In genomic region chr22:30159561-30160353, GRCh38 we compare ENCODE assay signal across 8 cellular contexts.
DNase-seq lines count a peak whose midpoint lies in the region; ATAC-seq and TF ChIP-seq lines count a peak whose summit lies in the region.

No MANE protein-coding gene starts in this region.

- H3K27ac Mint-ChIP-seq in activated T-helper 2 cell treated with anti-CD3 and anti-CD28 coated beads, Interferon-gamma antibody, Interleukin-2, Interleukin-4, amounts not matched to agents 10 μg/mL and 5 μg/mL and 100 μg/mL, durations not matched to agents 14 hours and 24 hours and 36 hours = peak overlapping the region; percentile 98

- TF ChIP-seq POLR2A in heart left ventricle (IDR thresholded peaks at IDR 0.05) = no peak

- intact Hi-C loops in heart left ventricle (cut with DNase I) = no loop called here
- intact Hi-C loops in activated T-helper 2 cell treated with anti-CD3 and anti-CD28 coated beads, Interferon-gamma antibody, Interleukin-2, Interleukin-4, amounts not matched to agents 10 μg/mL and 5 μg/mL and 100 μg/mL, durations not matched to agents 14 hours and 24 hours and 36 hours (cut with micrococcal nuclease) = loop anchor here (1.0 to 5.0 kb wide), 6 partner anchors 8 to 55 kb away; no protein-coding TSS in a partner anchor

- H3K4me1 Mint-ChIP-seq in activated T-helper 2 cell treated with anti-CD3 and anti-CD28 coated beads, Interferon-gamma antibody, Interleukin-2, Interleukin-4, amounts not matched to agents 10 μg/mL and 5 μg/mL and 100 μg/mL, durations not matched to agents 14 hours and 24 hours and 36 hours (ENCODE audit: low read depth) = peaks cover 73% of the 10 kb centered on the region

- H3K9me3 Mint-ChIP-seq in activated T-helper 2 cell treated with anti-CD3 and anti-CD28 coated beads, Interferon-gamma antibody, Interleukin-2, Interleukin-4, amounts not matched to agents 10 μg/mL and 5 μg/mL and 100 μg/mL, durations not matched to agents 14 hours and 24 hours and 36 hours = peaks cover under 1% of the 10 kb centered on the region

- H3K4me1 ChIP-seq in cardiac muscle cell (ENCODE audit: low read depth) (peaks cover 3% of the 10 kb centered on the region), heart left ventricle (peaks cover 0 to 7% (median 0%) of the 10 kb centered on the region in 12 donors)

- DNase-seq in cardiac muscle cell (ENCODE audit: low read depth in 1 of 2, low spot score in 1 of 2) (peak; percentile 48 to 85), heart left ventricle (no peak), islet precursor cell (peak; percentile 61), NCI-H1048 (lab: John Stamatoyannopoulos, UW) (no peak), NCI-H2227 treated with DMSO at 0.1 percent for 48 hours (lab: John Stamatoyannopoulos, UW) (no peak), NCI-H526 (lab: John Stamatoyannopoulos, UW) (no peak)
- DNase-seq in activated T-helper 2 cell treated with anti-CD3 and anti-CD28 coated beads, Interferon-gamma antibody, Interleukin-2, Interleukin-4, amounts not matched to agents 10 μg/mL and 5 μg/mL and 100 μg/mL, durations not matched to agents 14 hours and 24 hours and 36 hours (ENCODE audit: low spot score) = no peak
- no peak for DNase-seq in activated effector memory CD4-positive, alpha-beta T cell treated with anti-CD3 and anti-CD28 coated beads, Interleukin-2, amount 50 U/mL, for 16 hours

- no peak for TF ChIP-seq CTCF in cardiac muscle cell (IDR thresholded peaks at IDR 0.05; ENCODE audit: low read depth, low read length)
- TF ChIP-seq CTCF in heart left ventricle (IDR thresholded peaks at IDR 0.05) = no peak

- no peaks in the 10 kb centered on the region for H3K9me3 ChIP-seq in cardiac muscle cell (ENCODE audit: low read depth)
- H3K9me3 ChIP-seq in heart left ventricle = no peaks in the 10 kb centered on the region

- H3K36me3 Mint-ChIP-seq in activated T-helper 2 cell treated with anti-CD3 and anti-CD28 coated beads, Interferon-gamma antibody, Interleukin-2, Interleukin-4, amounts not matched to agents 10 μg/mL and 5 μg/mL and 100 μg/mL, durations not matched to agents 14 hours and 24 hours and 36 hours (ENCODE audit: low read depth) = peaks cover 14% of the 10 kb centered on the region

- H3K4me3 ChIP-seq in cardiac muscle cell (no peak overlapping the region), heart left ventricle (no peak overlapping the region)

- H3K4me3 Mint-ChIP-seq in activated T-helper 2 cell treated with anti-CD3 and anti-CD28 coated beads, Interferon-gamma antibody, Interleukin-2, Interleukin-4, amounts not matched to agents 10 μg/mL and 5 μg/mL and 100 μg/mL, durations not matched to agents 14 hours and 24 hours and 36 hours (ENCODE audit: low read depth) = peak overlapping the region; percentile 51

- no peak for ATAC-seq in heart left ventricle

- H3K27me3 ChIP-seq in cardiac muscle cell (peaks cover 15% of the 10 kb centered on the region), heart left ventricle (peaks cover 0 to 22% (median 0%) of the 10 kb centered on the region in 9 donors)

- no peaks in the 10 kb centered on the region for H3K36me3 ChIP-seq in cardiac muscle cell
- no peaks in the 10 kb centered on the region for H3K36me3 ChIP-seq in heart left ventricle

- no peaks in the 10 kb centered on the region for H3K27me3 Mint-ChIP-seq in activated T-helper 2 cell treated with anti-CD3 and anti-CD28 coated beads, Interferon-gamma antibody, Interleukin-2, Interleukin-4, amounts not matched to agents 10 μg/mL and 5 μg/mL and 100 μg/mL, durations not matched to agents 14 hours and 24 hours and 36 hours (ENCODE audit: low read depth)

- no peak overlapping the region for H3K27ac ChIP-seq in cardiac muscle cell
- H3K27ac ChIP-seq in heart left ventricle = no peak overlapping the region

- WGBS in heart left ventricle, 4 donors = 62 to 74% (median 66%) methylated on average over 2 of the region's 2 CpGs

Comparison
In these comparisons a context has a peak if more than half of its experiments do, and no peak if none do; other contexts are left out.
1. DNase-seq: peak in cardiac muscle cell (2 of 2) and islet precursor cell (single experiment); none in heart left ventricle (0 of 5), activated T-helper 2 cell treated with anti-CD3 and anti-CD28 coated beads, Interferon-gamma antibody, Interleukin-2, Interleukin-4, amounts not matched to agents 10 μg/mL and 5 μg/mL and 100 μg/mL, durations not matched to agents 14 hours and 24 hours and 36 hours (single experiment), activated effector memory CD4-positive, alpha-beta T cell treated with anti-CD3 and anti-CD28 coated beads, Interleukin-2, amount 50 U/mL, for 16 hours (single experiment), NCI-H1048 (single experiment), NCI-H2227 treated with DMSO at 0.1 percent for 48 hours (single experiment) and NCI-H526 (0 of 2).